8 cellular contexts compared by ENCODE assay signal in the genomic region with DNA sequence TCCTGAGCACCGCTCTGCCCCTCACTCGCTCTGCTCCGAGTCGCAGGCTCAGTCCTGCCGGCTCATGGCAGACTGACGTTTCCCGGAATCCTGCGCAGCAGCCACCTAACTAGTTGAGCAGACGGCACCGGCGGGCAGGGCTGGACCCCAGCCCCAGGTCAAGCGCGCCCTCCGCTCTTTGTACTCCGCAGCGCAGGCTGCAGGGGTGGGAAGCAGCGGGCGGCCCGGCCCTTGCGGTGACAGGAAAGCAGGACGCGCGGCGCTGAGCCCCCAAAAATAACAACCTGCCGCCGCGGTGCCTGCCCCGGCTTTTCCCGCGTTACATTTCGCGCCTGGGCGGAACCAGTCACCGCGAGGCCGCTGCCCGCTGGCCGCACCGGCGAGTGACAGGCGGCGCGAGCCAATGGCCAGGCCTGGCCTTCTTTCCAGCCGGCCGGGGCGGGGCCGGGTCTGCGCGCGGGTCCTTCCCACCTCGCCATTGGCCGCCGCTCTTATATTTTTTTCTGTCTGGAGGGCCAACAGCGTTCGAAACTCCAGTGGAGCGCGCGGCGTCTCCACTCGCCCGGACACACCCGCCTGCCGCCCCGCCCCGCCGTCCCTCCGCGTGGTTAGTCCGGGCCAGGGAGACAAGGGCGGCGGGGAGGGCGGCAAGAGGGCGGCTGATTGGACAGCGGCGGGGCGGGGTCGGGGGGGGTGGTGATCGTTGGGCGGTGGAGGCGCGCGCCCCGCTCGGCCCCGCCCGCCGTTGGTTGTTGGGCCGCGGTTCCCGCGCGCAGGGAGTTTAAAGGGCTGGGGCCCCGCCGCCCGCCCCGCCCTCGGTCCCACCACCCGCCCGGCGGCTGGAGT.
DNase-seq lines count a peak whose midpoint lies in the region; ATAC-seq and TF ChIP-seq lines count a peak whose summit lies in the region.

Gene ZNF367 (minus strand): TSS at position 297 of the 846 bp plus-strand sequence. CDS start 338 bp downstream, outside the sequence.

- peak within 1 kb of the TSS; percentile 99 for H3K27ac ChIP-seq in caudate nucleus (ENCODE audit: low read depth, low read length)

- ATAC-seq in GM19035 (IDR thresholded peaks at IDR 0.05; ENCODE audit: unreplicated experiment), result peak; percentile 61
- peak; percentile 61 for ATAC-seq in HG03342 (IDR thresholded peaks at IDR 0.05; ENCODE audit: unreplicated experiment)

- peak within 1 kb of the TSS; percentile 93 for H3K4me3 ChIP-seq in AG10803 (ENCODE audit: low read length)

- DNase-seq in AG10803 (ENCODE audit: low read depth), result peak; percentile 99
- peak; percentile 91 for DNase-seq in NCI-H345 treated with DMSO at 0.1 percent for 48 hours (lab: John Stamatoyannopoulos, UW; ENCODE audit: unreplicated experiment)
- peak; percentile 86 to 95 (median 92) for DNase-seq in activated CD4-positive, CD25-positive, alpha-beta regulatory T cell (lab: John Stamatoyannopoulos, UW)
- DNase-seq in caudate nucleus (lab: John Stamatoyannopoulos, UW), result peak; percentile 51 to 100 (median 95)
- DNase-seq in islet precursor cell, result peak; percentile 99
- DNase-seq in stimulated activated CD4-positive, alpha-beta T cell treated with anti-CD3 and anti-CD28 coated beads, Interleukin-12 subunit alpha, Interleukin-12 subunit beta, amount 100 ng/mL, for 4 hours, result peak; percentile 91

- TF ChIP-seq CTCF in AG10803 (conservative IDR thresholded peaks at IDR 0.05; ENCODE audit: low read length), result no peak

Comparison
In these comparisons a context has a peak if more than half of its experiments do, and no peak if none do; other contexts are left out.
1. Peak in every context shown above with its lines: DNase-seq, ATAC-seq, H3K4me3 ChIP-seq and H3K27ac ChIP-seq.